ENCODE assay signal across 8 cellular contexts in the genomic region with DNA sequence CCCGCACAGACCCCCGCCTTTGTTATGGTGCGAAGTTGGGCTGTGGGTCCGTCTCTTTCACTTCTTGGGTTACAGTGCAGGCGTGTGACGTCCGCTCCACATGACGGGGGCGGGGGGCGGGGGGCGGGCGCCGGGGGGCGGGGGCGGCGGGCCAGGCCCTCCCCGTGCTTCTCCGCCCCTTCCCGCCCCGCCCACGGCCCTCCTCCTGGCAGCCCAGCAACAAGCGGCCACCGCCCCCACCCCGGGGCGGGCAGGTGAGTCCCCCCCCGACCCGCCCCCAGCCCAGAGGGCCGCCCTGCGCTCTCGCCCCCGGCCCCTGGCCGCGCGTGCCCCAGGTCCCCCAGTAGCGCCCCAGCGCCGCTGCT. TPM values are rescaled to one million over a fixed set of nuclear protein-coding genes. Genes with fewer than 3 reads are reported as not detected.
DNase-seq lines count a peak whose midpoint lies in the region; TF ChIP-seq lines count a peak whose summit lies in the region.

No MANE protein-coding gene starts in this region.

- H3K79me2 ChIP-seq in ACC112 (ENCODE audit: control insufficient read depth, insufficient read depth, low read length, unreplicated experiment), result peaks cover 58% of the 10 kb centered on the region
- peaks cover 49% of the 10 kb centered on the region for H3K79me2 ChIP-seq in neural cell (replicated peaks; ENCODE audit: insufficient read depth, low read length)

- no peaks in the 10 kb centered on the region for H3K9me2 ChIP-seq in neural cell (ENCODE audit: insufficient read depth, low read length)

- H3K27ac ChIP-seq in ACC112 (ENCODE audit: low read depth, low read length) (no peak overlapping the region), neural cell (ENCODE audit: low read length) (peak overlapping the region; percentile 70)

- H3K9me3 Mint-ChIP-seq in type B pancreatic cell, result no peaks in the 10 kb centered on the region

- peaks cover 39% of the 10 kb centered on the region for H3K4me1 Mint-ChIP-seq in type B pancreatic cell (ENCODE audit: unreplicated experiment)

- no peaks in the 10 kb centered on the region for H3K9me3 ChIP-seq in neural cell (ENCODE audit: low read length)

- H3K4me1 ChIP-seq in ACC112 (ENCODE audit: control insufficient read depth, insufficient read depth, low read length, unreplicated experiment), result peaks cover 25% of the 10 kb centered on the region

- peak overlapping the region; percentile 89 for H3K4me3 Mint-ChIP-seq in type B pancreatic cell

- peak overlapping the region; percentile 74 for H3K9ac ChIP-seq in neural cell (ENCODE audit: low read length)

- peak overlapping the region; percentile 88 for H3K27ac Mint-ChIP-seq in type B pancreatic cell

- DNase-seq in H7 (peak; percentile 94), NOMO-1 treated with DMSO at 0.1 percent for 48 hours (lab: John Stamatoyannopoulos, UW; ENCODE audit: unreplicated experiment) (peak; percentile 46), activated gamma-delta T cell treated with Interleukin-2 at 50 U/mL for 16 hours (peak; percentile 67), fibroblast of villous mesenchyme (ENCODE audit: low read depth) (peak; percentile 76), type B pancreatic cell (ENCODE audit: extremely low spot score, unreplicated experiment) (no peak), DMS153 treated with DMSO at 0.1 percent for 48 hours (lab: John Stamatoyannopoulos, UW; ENCODE audit: unreplicated experiment) (no peak)

- H3K27me3 ChIP-seq in ACC112 (ENCODE audit: insufficient read depth, low read length) (no peaks in the 10 kb centered on the region), H7 (ENCODE audit: control insufficient read depth, insufficient read depth, low read length) (peaks cover 31% of the 10 kb centered on the region; the same call in 1 of the 2 replicates), neural cell (ENCODE audit: insufficient read depth, low read depth, low read length) (no peaks in the 10 kb centered on the region)

- peaks cover 8% of the 10 kb centered on the region for H3F3A ChIP-seq in neural cell (ENCODE audit: insufficient read depth, low read length, poor library complexity, severe bottlenecking)

- no peak overlapping the region for H2AFZ ChIP-seq in ACC112 (ENCODE audit: low read length, unreplicated experiment)
- no peak overlapping the region for H2AFZ ChIP-seq in neural cell (ENCODE audit: low read depth, low read length)

- no peak for TF ChIP-seq RAD21 in neural cell (conservative IDR thresholded peaks at IDR 0.05)

- peak overlapping the region; percentile 90 for H3K4me3 ChIP-seq in ACC112 (ENCODE audit: low read depth, low read length)
- H3K4me3 ChIP-seq in H7 (ENCODE audit: insufficient read depth, low read depth, low read length), result peak overlapping the region; percentile 72
- peak overlapping the region; percentile 77 for H3K4me3 ChIP-seq in fibroblast of villous mesenchyme (ENCODE audit: low read depth, low read length)
- H3K4me3 ChIP-seq in neural cell (ENCODE audit: low read length), result peak overlapping the region; percentile 93

- peak overlapping the region; percentile 92 for H3K4me2 ChIP-seq in neural cell (ENCODE audit: low read length)

- no peak for TF ChIP-seq EP300 in neural cell (conservative IDR thresholded peaks at IDR 0.05; ENCODE audit: poor library complexity, severe bottlenecking)

- H3K36me3 ChIP-seq in ACC112 (ENCODE audit: insufficient read depth, low read length) (no peaks in the 10 kb centered on the region), H7 (replicated peaks; ENCODE audit: control insufficient read depth, insufficient read depth, low read length) (no peaks in the 10 kb centered on the region), neural cell (ENCODE audit: insufficient read depth, low read length) (no peaks in the 10 kb centered on the region)

- TF ChIP-seq CTCF in fibroblast of villous mesenchyme (IDR thresholded peaks at IDR 0.05; ENCODE audit: insufficient read depth, low read depth, low read length) (no peak), neural cell (IDR thresholded peaks at IDR 0.05; ENCODE audit: poor library complexity, severe bottlenecking) (no peak), type B pancreatic cell (conservative IDR thresholded peaks at IDR 0.05) (no peak)

- H3K27me3 Mint-ChIP-seq in type B pancreatic cell, result no peaks in the 10 kb centered on the region

- H4K20me1 ChIP-seq in neural cell (ENCODE audit: insufficient read depth), result no peaks in the 10 kb centered on the region

- no peaks in the 10 kb centered on the region for H3K36me3 Mint-ChIP-seq in type B pancreatic cell

TF ChIP-seq in neural cell, 6 proteins besides CTCF, POLR2A, EP300 and RAD21:
- no peak for TF ChIP-seq TAF1 (IDR thresholded peaks at IDR 0.05; ENCODE audit: low read depth)
- TF ChIP-seq, protein P1, sequence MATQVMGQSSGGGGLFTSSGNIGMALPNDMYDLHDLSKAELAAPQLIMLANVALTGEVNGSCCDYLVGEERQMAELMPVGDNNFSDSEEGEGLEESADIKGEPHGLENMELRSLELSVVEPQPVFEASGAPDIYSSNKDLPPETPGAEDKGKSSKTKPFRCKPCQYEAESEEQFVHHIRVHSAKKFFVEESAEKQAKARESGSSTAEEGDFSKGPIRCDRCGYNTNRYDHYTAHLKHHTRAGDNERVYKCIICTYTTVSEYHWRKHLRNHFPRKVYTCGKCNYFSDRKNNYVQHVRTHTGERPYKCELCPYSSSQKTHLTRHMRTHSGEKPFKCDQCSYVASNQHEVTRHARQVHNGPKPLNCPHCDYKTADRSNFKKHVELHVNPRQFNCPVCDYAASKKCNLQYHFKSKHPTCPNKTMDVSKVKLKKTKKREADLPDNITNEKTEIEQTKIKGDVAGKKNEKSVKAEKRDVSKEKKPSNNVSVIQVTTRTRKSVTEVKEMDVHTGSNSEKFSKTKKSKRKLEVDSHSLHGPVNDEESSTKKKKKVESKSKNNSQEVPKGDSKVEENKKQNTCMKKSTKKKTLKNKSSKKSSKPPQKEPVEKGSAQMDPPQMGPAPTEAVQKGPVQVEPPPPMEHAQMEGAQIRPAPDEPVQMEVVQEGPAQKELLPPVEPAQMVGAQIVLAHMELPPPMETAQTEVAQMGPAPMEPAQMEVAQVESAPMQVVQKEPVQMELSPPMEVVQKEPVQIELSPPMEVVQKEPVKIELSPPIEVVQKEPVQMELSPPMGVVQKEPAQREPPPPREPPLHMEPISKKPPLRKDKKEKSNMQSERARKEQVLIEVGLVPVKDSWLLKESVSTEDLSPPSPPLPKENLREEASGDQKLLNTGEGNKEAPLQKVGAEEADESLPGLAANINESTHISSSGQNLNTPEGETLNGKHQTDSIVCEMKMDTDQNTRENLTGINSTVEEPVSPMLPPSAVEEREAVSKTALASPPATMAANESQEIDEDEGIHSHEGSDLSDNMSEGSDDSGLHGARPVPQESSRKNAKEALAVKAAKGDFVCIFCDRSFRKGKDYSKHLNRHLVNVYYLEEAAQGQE (IDR thresholded peaks at IDR 0.05; ENCODE audit: borderline replicate concordance), result no peak
- TF ChIP-seq SMC3 (conservative IDR thresholded peaks at IDR 0.05; ENCODE audit: poor library complexity), result no peak
- TF ChIP-seq POLR2AphosphoS5 (IDR thresholded peaks at IDR 0.05), result no peak
- no peak for TF ChIP-seq MXI1 (conservative IDR thresholded peaks at IDR 0.05; ENCODE audit: poor library complexity, severe bottlenecking)
- TF ChIP-seq EZH2 (IDR thresholded peaks at IDR 0.05; ENCODE audit: borderline replicate concordance, insufficient read depth, low read length, poor library complexity, severe bottlenecking), result no peak

RNA-seq across cellular contexts. Expression of a gene that starts 3.6 kb away (rescaled TPM):
- 41.8 and 53.9 TPM in 2 replicates for total RNA-seq in H7 (2014; rRNA removed; shearing (Covaris generic))
- total RNA-seq in fibroblast of villous mesenchyme, result 50.6 and 53.1 TPM in 2 replicates
- 8.3 and 11.5 TPM in 2 replicates for polyA plus RNA-seq in neural cell
- polyA minus RNA-seq in neural cell, result 33.2 and 39.4 TPM in 2 replicates
- 34.1 and 71.2 TPM in 2 replicates for total RNA-seq in type B pancreatic cell (ENCODE audit: low replicate concordance)

Comparison
In these comparisons a context has a peak if more than half of its experiments do, and no peak if none do; other contexts are left out.
1. DNase-seq: peak in H7 (single experiment), NOMO-1 treated with DMSO at 0.1 percent for 48 hours (single experiment), activated gamma-delta T cell treated with Interleukin-2 at 50 U/mL for 16 hours (single experiment) and fibroblast of villous mesenchyme (single experiment); none in type B pancreatic cell (single experiment) and DMS153 treated with DMSO at 0.1 percent for 48 hours (single experiment).
2. Peak in every context shown above with its lines, with median percentiles within 50 percentile points of each other: H3K4me3 ChIP-seq.